ENCODE assay signal across 11 cellular contexts in genomic region chr9:68416891-68417570, GRCh38.
DNase-seq lines count a peak whose midpoint lies in the region; ATAC-seq and TF ChIP-seq lines count a peak whose summit lies in the region.
"Had no signal": no experiment of that assay in that cellular context is flagged by ENCODE, and none has a peak within 500 bp of the region (broad histone marks: within the 10 kb centered on the region; RNA-seq: fewer than 3 reads in every experiment).

No MANE protein-coding gene starts in this region.

- H3K4me2 ChIP-seq in DND-41 (ENCODE audit: insufficient read depth, low read length), result no peak overlapping the region
- H3K4me2 ChIP-seq in HCT116 (ENCODE audit: low read length), result no peak overlapping the region

- no peaks in the 10 kb centered on the region for H3K36me3 Mint-ChIP-seq in osteocyte (ENCODE audit: unreplicated experiment)

- intact Hi-C loops in HCT116 (cut with micrococcal nuclease), result loop anchor here (5.0 kb wide), 1 partner anchor 35 kb away; no protein-coding TSS in a partner anchor

- H3K27ac ChIP-seq in DND-41 (ENCODE audit: low read length), result no peak overlapping the region
- H3K27ac ChIP-seq in HCT116 (ENCODE audit: low read depth, low read length), result no peak overlapping the region
- H3K27ac ChIP-seq: neutrophil had no signal

- TF ChIP-seq CTCF in DND-41 (IDR thresholded peaks at IDR 0.05; ENCODE audit: borderline replicate concordance, extremely low read depth, low read length, poor library complexity, severe bottlenecking) (peak; percentile 28), HCT116 (IDR thresholded peaks at IDR 0.05 in 2 of 3, conservative IDR thresholded peaks at IDR 0.05 in 1 of 3; ENCODE audit: borderline replicate concordance in 1 of 3, insufficient read depth in 1 of 3, low read depth in 2 of 3, low read length in 2 of 3) (peak; percentile 4 to 66 (median 61); a peak in 4 of 6 replicates), osteocyte (IDR thresholded peaks at IDR 0.05) (no peak)

- H3K9me3 ChIP-seq in DND-41 (ENCODE audit: insufficient read depth, low read length, severe bottlenecking) (no peaks in the 10 kb centered on the region), HCT116 (ENCODE audit: control insufficient read depth in 1 of 2, insufficient read depth in 1 of 2, low read depth in 1 of 2, low read length in 2 of 2) (no peaks in the 10 kb centered on the region)
- H3K9me3 ChIP-seq: gastrocnemius medialis, neutrophil had no signal

- H3K9me3 Mint-ChIP-seq in osteocyte (ENCODE audit: unreplicated experiment), result no peaks in the 10 kb centered on the region
- H3K9me3 Mint-ChIP-seq: activated naive CD8-positive, alpha-beta T cell treated with anti-CD3 and anti-CD28 coated beads, Interleukin-2, amount 50 U/mL, for 24 hours had no signal

- POLR2A ChIA-PET in HCT116 (lab: Charles Lee), result no interaction called here

- H3K9ac ChIP-seq in DND-41 (ENCODE audit: low read depth, low read length), result no peak overlapping the region
- no peak overlapping the region for H3K9ac ChIP-seq in HCT116 (ENCODE audit: low read length)

- BruUV-seq in HCT116 (replicated peaks; lab: Mats Ljungman, UMichigan), result no TSS peak

- H3K4me3 ChIP-seq in DND-41 (ENCODE audit: low read depth in 1 of 2, low read length in 2 of 2) (no peak overlapping the region), HCT116 (replicated peaks in 1 of 2; ENCODE audit: low read depth in 1 of 2, low read length in 2 of 2) (no peak overlapping the region)
- H3K4me3 ChIP-seq: gastrocnemius medialis had no signal

- no peaks in the 10 kb centered on the region for H3K9me2 ChIP-seq in HCT116 (ENCODE audit: insufficient read depth)

- DNase-seq in DND-41 (peak; percentile 5), HCT116 (ENCODE audit: low read depth, low spot score) (peak; percentile 6), UCSD-AML1 (lab: John Stamatoyannopoulos, UW; ENCODE audit: unreplicated experiment) (peak; percentile 7), kidney tubule cell (ENCODE audit: low spot score) (peak; percentile 13), osteocyte (ENCODE audit: extremely low spot score, unreplicated experiment) (no peak)
- DNase-seq: activated naive CD8-positive, alpha-beta T cell treated with anti-CD3 and anti-CD28 coated beads, Interleukin-2, amount 50 U/mL, for 24 hours; gastrocnemius medialis; NCI-H1417 treated with DMSO at 0.1 percent for 48 hours had no signal

- peaks cover 3% of the 10 kb centered on the region for H3K27me3 ChIP-seq in DND-41 (ENCODE audit: insufficient read depth, low read length, poor library complexity)
- peaks cover 18% of the 10 kb centered on the region; the same call in 1 of the 2 replicates for H3K27me3 ChIP-seq in HCT116 (ENCODE audit: insufficient read depth, low read length)
- H3K27me3 ChIP-seq: gastrocnemius medialis, neutrophil had no signal

- H4K20me1 ChIP-seq in DND-41 (ENCODE audit: insufficient read depth, low read length), result no peaks in the 10 kb centered on the region
- no peaks in the 10 kb centered on the region for H4K20me1 ChIP-seq in HCT116 (ENCODE audit: insufficient read depth)

- CTCF ChIA-PET in HCT116 (lab: Charles Lee), result interaction anchor here (0.6 to 2.2 kb wide), 3 partner anchors 9 to 20 kb away, joined by 3 to 18 read pairs (median 6); no protein-coding TSS in a partner anchor

- no peaks in the 10 kb centered on the region for H3K27me3 Mint-ChIP-seq in osteocyte (ENCODE audit: unreplicated experiment)
- H3K27me3 Mint-ChIP-seq: activated naive CD8-positive, alpha-beta T cell treated with anti-CD3 and anti-CD28 coated beads, Interleukin-2, amount 50 U/mL, for 24 hours had no signal

- no peak for TF ChIP-seq POLR2A in HCT116 (IDR thresholded peaks at IDR 0.05; ENCODE audit: borderline replicate concordance, extremely low read depth, insufficient read depth, insufficient read length)

- H3K79me2 ChIP-seq in DND-41 (ENCODE audit: insufficient read depth, low read length), result no peaks in the 10 kb centered on the region
- no peaks in the 10 kb centered on the region for H3K79me2 ChIP-seq in HCT116 (ENCODE audit: insufficient read depth, low read length)

- H3K4me3 Mint-ChIP-seq in osteocyte (ENCODE audit: unreplicated experiment), result no peak overlapping the region
- H3K4me3 Mint-ChIP-seq: activated naive CD8-positive, alpha-beta T cell treated with anti-CD3 and anti-CD28 coated beads, Interleukin-2, amount 50 U/mL, for 24 hours had no signal

- H3K4me1 ChIP-seq in DND-41 (ENCODE audit: insufficient read depth, low read length) (no peaks in the 10 kb centered on the region), HCT116 (ENCODE audit: control insufficient read depth in 1 of 2, insufficient read depth in 2 of 2, low read length in 2 of 2) (no peaks in the 10 kb centered on the region)

- TF ChIP-seq RAD21 in HCT116 (IDR thresholded peaks at IDR 0.05; ENCODE audit: low read depth), result peak; percentile 22; the same call in 1 of the 2 replicates

- H3K36me3 ChIP-seq in DND-41 (ENCODE audit: insufficient read depth, low read length) (no peaks in the 10 kb centered on the region), HCT116 (ENCODE audit: control insufficient read depth in 1 of 2, insufficient read depth in 2 of 2, low read length in 2 of 2) (no peaks in the 10 kb centered on the region)
- H3K36me3 ChIP-seq: gastrocnemius medialis, neutrophil had no signal

- ATAC-seq in DND-41 (ENCODE audit: insufficient read depth, low read depth) (no peak), HCT116 (peak; percentile 84), GM21529 (IDR thresholded peaks at IDR 0.05; ENCODE audit: unreplicated experiment) (no peak), GM18867 (IDR thresholded peaks at IDR 0.05; ENCODE audit: unreplicated experiment) (no peak)
- ATAC-seq: activated naive CD8-positive, alpha-beta T cell treated with anti-CD3 and anti-CD28 coated beads, Interleukin-2, amount 50 U/mL, for 24 hours had no signal

- RAD21 ChIA-PET in HCT116 (lab: Charles Lee; ENCODE audit: low non-redundant PET in 1 of 2, low total read pairs in 2 of 2, uncharacterized antibody in 2 of 2, unreplicated experiment in 2 of 2), result no interaction called here

- H3K27ac Mint-ChIP-seq in osteocyte (ENCODE audit: unreplicated experiment), result no peak overlapping the region
- H3K27ac Mint-ChIP-seq: activated naive CD8-positive, alpha-beta T cell treated with anti-CD3 and anti-CD28 coated beads, Interleukin-2, amount 50 U/mL, for 24 hours had no signal

- H3K4me1 Mint-ChIP-seq in osteocyte (ENCODE audit: unreplicated experiment), result no peaks in the 10 kb centered on the region
- H3K4me1 Mint-ChIP-seq: activated naive CD8-positive, alpha-beta T cell treated with anti-CD3 and anti-CD28 coated beads, Interleukin-2, amount 50 U/mL, for 24 hours had no signal

- H2AFZ ChIP-seq in DND-41 (ENCODE audit: low read depth, low read length) (no peak overlapping the region), HCT116 (ENCODE audit: low read depth, low read length, poor library complexity, severe bottlenecking) (no peak overlapping the region)

TF ChIP-seq in HCT116, 20 proteins besides CTCF, POLR2A, EP300 and RAD21:
- TF ChIP-seq, protein P1, sequence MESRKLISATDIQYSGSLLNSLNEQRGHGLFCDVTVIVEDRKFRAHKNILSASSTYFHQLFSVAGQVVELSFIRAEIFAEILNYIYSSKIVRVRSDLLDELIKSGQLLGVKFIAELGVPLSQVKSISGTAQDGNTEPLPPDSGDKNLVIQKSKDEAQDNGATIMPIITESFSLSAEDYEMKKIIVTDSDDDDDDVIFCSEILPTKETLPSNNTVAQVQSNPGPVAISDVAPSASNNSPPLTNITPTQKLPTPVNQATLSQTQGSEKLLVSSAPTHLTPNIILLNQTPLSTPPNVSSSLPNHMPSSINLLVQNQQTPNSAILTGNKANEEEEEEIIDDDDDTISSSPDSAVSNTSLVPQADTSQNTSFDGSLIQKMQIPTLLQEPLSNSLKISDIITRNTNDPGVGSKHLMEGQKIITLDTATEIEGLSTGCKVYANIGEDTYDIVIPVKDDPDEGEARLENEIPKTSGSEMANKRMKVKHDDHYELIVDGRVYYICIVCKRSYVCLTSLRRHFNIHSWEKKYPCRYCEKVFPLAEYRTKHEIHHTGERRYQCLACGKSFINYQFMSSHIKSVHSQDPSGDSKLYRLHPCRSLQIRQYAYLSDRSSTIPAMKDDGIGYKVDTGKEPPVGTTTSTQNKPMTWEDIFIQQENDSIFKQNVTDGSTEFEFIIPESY (IDR thresholded peaks at IDR 0.05; ENCODE audit: extremely low read depth, insufficient replicate concordance, low read length), result no peak
- TF ChIP-seq SRF (IDR thresholded peaks at IDR 0.05; ENCODE audit: low read depth) (no peak), CEBPB (IDR thresholded peaks at IDR 0.05; ENCODE audit: low read depth) (no peak), EZH2phosphoT487 (IDR thresholded peaks at IDR 0.05; ENCODE audit: borderline replicate concordance) (no peak), FOSL1 (IDR thresholded peaks at IDR 0.05; ENCODE audit: low read depth) (no peak), SP1 (IDR thresholded peaks at IDR 0.05; ENCODE audit: low read depth) (no peak), ZFX (IDR thresholded peaks at IDR 0.05) (no peak), CBX3 (IDR thresholded peaks at IDR 0.05; ENCODE audit: low read depth) (no peak), TCF7L2 (IDR thresholded peaks at IDR 0.05; ENCODE audit: borderline replicate concordance, extremely low read depth, insufficient read depth, insufficient read length) (no peak), POLR2AphosphoS5 (IDR thresholded peaks at IDR 0.05; ENCODE audit: low read depth, low read length) (no peak)
